In the genomic region with DNA sequence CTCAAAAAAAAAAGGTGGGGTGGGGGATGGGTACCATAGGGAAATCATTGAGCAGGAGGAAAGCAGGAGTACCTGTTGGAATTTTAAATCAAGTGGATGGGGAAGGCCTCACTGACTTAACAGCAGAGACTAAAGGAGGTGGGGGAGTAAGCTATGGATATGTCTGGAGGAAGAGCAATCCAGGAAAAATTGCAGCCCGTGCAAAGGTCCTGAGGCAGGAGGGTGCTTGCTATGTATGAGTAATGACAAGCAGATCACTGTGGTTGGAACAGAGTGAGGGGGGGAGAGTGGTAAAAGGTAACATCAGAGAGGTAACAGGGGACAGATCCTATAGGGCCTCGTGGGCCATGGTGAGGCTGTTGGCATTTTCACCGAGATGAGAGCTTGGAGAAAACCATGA, we compare ENCODE assay signal across 15 cellular contexts.
"Had no signal": no experiment of that assay in that cellular context is flagged by ENCODE, and none has a peak within 500 bp of the region (broad histone marks: within the 10 kb centered on the region; RNA-seq: fewer than 3 reads in every experiment).

No MANE protein-coding gene starts in this region.

- H3K27me3 Mint-ChIP-seq: activated naive CD8-positive, alpha-beta T cell treated with anti-CD3 and anti-CD28 coated beads, Interleukin-2, amount 10 ng/mL, durations not matched to agents 7 days and 5 days had no signal

- ATAC-seq: activated CD4-positive, CD25-positive, alpha-beta regulatory T cell treated with anti-CD3 and anti-CD28 coated beads, Interleukin-2, amount 50 U/mL, for 24 hours; esophagus mucosa; pancreas had no signal

- H3K9me3 Mint-ChIP-seq: activated naive CD8-positive, alpha-beta T cell treated with anti-CD3 and anti-CD28 coated beads, Interleukin-2, amount 10 ng/mL, durations not matched to agents 7 days and 5 days had no signal

- H3K4me3 Mint-ChIP-seq: activated naive CD8-positive, alpha-beta T cell treated with anti-CD3 and anti-CD28 coated beads, Interleukin-2, amount 10 ng/mL, durations not matched to agents 7 days and 5 days had no signal

- H3K27ac ChIP-seq: breast epithelium, pancreas, transverse colon, vagina had no signal

- DNase-seq: activated CD4-positive, alpha-beta T cell treated with anti-CD3 and anti-CD28 coated beads, Interleukin-2, amount 50 U/mL, for 4 hours; activated naive CD8-positive, alpha-beta T cell treated with anti-CD3 and anti-CD28 coated beads, Interleukin-2, amount 10 ng/mL, durations not matched to agents 7 days and 5 days; aorta; islet precursor cell; midbrain; pancreas; stimulated activated CD4-positive, alpha-beta T cell treated with anti-CD3 and anti-CD28 coated beads, Interleukin-12 subunit alpha, Interleukin-12 subunit beta, amount 100 ng/mL, for 4 hours; stimulated activated CD4-positive, alpha-beta T cell treated with anti-CD3 and anti-CD28 coated beads, Interleukin-2, amount 100 ng/mL, for 24 hours; stimulated activated naive CD4-positive, alpha-beta T cell; T1000; transverse colon had no signal
